8 cellular contexts compared by ENCODE assay signal in the genomic region with DNA sequence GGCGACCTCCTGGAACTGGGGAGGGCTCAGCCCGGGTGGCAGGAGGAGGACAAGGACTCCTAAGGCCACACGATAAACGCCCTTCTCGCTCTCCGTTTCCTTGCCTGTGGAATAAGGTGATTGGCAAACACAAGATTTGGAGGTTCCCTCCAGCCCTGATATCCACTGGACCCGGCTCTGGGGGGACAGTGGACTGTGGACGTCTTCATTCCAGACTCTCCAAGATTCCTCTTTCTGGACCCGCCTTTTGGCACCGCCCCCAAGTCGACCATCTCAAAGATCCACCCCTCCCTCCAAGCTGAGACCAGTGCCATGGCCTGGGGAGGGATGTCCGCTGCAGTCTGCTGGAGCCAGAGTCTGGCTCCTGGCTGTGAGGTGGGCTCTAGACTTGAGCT. TPM values are rescaled to one million over a fixed set of nuclear protein-coding genes. Genes with fewer than 3 reads are reported as not detected.
A peak's percentile ranks its signal among the peaks of the same experiment; 100 is the strongest.
DNase-seq lines count a peak whose midpoint lies in the region; ATAC-seq and TF ChIP-seq lines count a peak whose summit lies in the region.

No MANE protein-coding gene starts in this region.

- H3K27ac ChIP-seq in heart right ventricle (peak overlapping the region in 5 of 10 donors; percentile 44 to 64 (median 56)), rectal smooth muscle tissue (ENCODE audit: low read depth, low read length) (peak overlapping the region; percentile 49)

- H3K36me3 Mint-ChIP-seq in activated naive CD4-positive, alpha-beta T cell treated with anti-CD3 and anti-CD28 coated beads for 36 hours (ENCODE audit: low read depth) = peaks cover 4% of the 10 kb centered on the region
- peaks cover 10% of the 10 kb centered on the region for H3K36me3 Mint-ChIP-seq in activated CD4-positive, alpha-beta memory T cell treated with anti-CD3 and anti-CD28 coated beads, Interleukin-2, amount 10 ng/mL, durations not matched to agents 7 days and 5 days (ENCODE audit: low read depth)

- TF ChIP-seq CTCF in heart right ventricle (IDR thresholded peaks at IDR 0.05) = no peak

- H3K36me3 ChIP-seq in heart right ventricle (peaks cover 0 to 49% (median 2%) of the 10 kb centered on the region in 9 donors), rectal smooth muscle tissue (ENCODE audit: control insufficient read depth, insufficient read depth, low read length) (no peaks in the 10 kb centered on the region)

- H3K9ac ChIP-seq in rectal smooth muscle tissue (ENCODE audit: low read length) = peak overlapping the region; percentile 74

- H3K4me1 ChIP-seq in heart right ventricle (peaks cover 0 to 18% (median 8%) of the 10 kb centered on the region in 9 donors), rectal smooth muscle tissue (ENCODE audit: control insufficient read depth, insufficient read depth, low read length) (peaks cover 2% of the 10 kb centered on the region)

- peak overlapping the region; percentile 79 for H3K4me3 Mint-ChIP-seq in activated naive CD4-positive, alpha-beta T cell treated with anti-CD3 and anti-CD28 coated beads for 36 hours
- H3K4me3 Mint-ChIP-seq in activated CD4-positive, alpha-beta memory T cell treated with anti-CD3 and anti-CD28 coated beads, Interleukin-2, amount 10 ng/mL, durations not matched to agents 7 days and 5 days = peak overlapping the region; percentile 70

- no peak for DNase-seq in activated naive CD4-positive, alpha-beta T cell treated with anti-CD3 and anti-CD28 coated beads for 36 hours
- DNase-seq in activated naive CD4-positive, alpha-beta T cell (lab: John Stamatoyannopoulos, UW) = no peak
- DNase-seq in activated CD4-positive, alpha-beta memory T cell treated with anti-CD3 and anti-CD28 coated beads, Interleukin-2, amount 10 ng/mL, durations not matched to agents 7 days and 5 days = no peak
- DNase-seq in heart right ventricle (peak in 1 of 2 donors; percentile 34), NCI-H1694 treated with DMSO at 0.1 percent for 48 hours (lab: John Stamatoyannopoulos, UW) (no peak)

- 1 to 4% methylated on average over 12 of the region's 12 CpGs for whole genome bisulfite sequencing in heart right ventricle, 2 donors

- H3K27ac Mint-ChIP-seq in activated naive CD4-positive, alpha-beta T cell treated with anti-CD3 and anti-CD28 coated beads for 36 hours = peak overlapping the region; percentile 47
- H3K27ac Mint-ChIP-seq in activated CD4-positive, alpha-beta memory T cell treated with anti-CD3 and anti-CD28 coated beads, Interleukin-2, amount 10 ng/mL, durations not matched to agents 7 days and 5 days = peak overlapping the region; percentile 53

- peaks cover 36% of the 10 kb centered on the region for H3K4me1 Mint-ChIP-seq in activated naive CD4-positive, alpha-beta T cell treated with anti-CD3 and anti-CD28 coated beads for 36 hours (ENCODE audit: low read depth)
- peaks cover 42% of the 10 kb centered on the region for H3K4me1 Mint-ChIP-seq in activated CD4-positive, alpha-beta memory T cell treated with anti-CD3 and anti-CD28 coated beads, Interleukin-2, amount 10 ng/mL, durations not matched to agents 7 days and 5 days

- POLR2A ChIA-PET in activated CD4-positive, alpha-beta memory T cell treated with anti-CD3 and anti-CD28 coated beads, Interleukin-2, amount 10 ng/mL, durations not matched to agents 7 days and 5 days (lab: Charles Lee) = interaction anchor here (1.1 to 3.0 kb wide), 8 partner anchors 21 to 174 kb away, joined by 4 to 22 read pairs (median 4); partner anchors contain the start of genes ZNF282, ZNF398 and ZNF783

- peak; percentile 4 to 35 (median 17) for ATAC-seq in heart right ventricle
- ATAC-seq in HG02588 (IDR thresholded peaks at IDR 0.05; ENCODE audit: unreplicated experiment) = no peak
- no peak for ATAC-seq in GM21447 (IDR thresholded peaks at IDR 0.05; ENCODE audit: unreplicated experiment)

- peak overlapping the region; percentile 52 to 78 (median 70) for H3K4me3 ChIP-seq in heart right ventricle
- peak overlapping the region; percentile 91 for H3K4me3 ChIP-seq in rectal smooth muscle tissue (ENCODE audit: low read length)

- intact Hi-C loops in activated naive CD4-positive, alpha-beta T cell treated with anti-CD3 and anti-CD28 coated beads for 36 hours (cut with micrococcal nuclease) = loop anchor here (1.0 to 10.0 kb wide), 11 partner anchors 12 to 429 kb away; partner anchors contain the start of genes PDIA4, ZNF212, ZNF398 and ZNF783
- intact Hi-C loops in heart right ventricle (cut with DNase I) = no loop called here

- H3K9me3 Mint-ChIP-seq in activated naive CD4-positive, alpha-beta T cell treated with anti-CD3 and anti-CD28 coated beads for 36 hours = no peaks in the 10 kb centered on the region
- no peaks in the 10 kb centered on the region for H3K9me3 Mint-ChIP-seq in activated CD4-positive, alpha-beta memory T cell treated with anti-CD3 and anti-CD28 coated beads, Interleukin-2, amount 10 ng/mL, durations not matched to agents 7 days and 5 days

- H3K27me3 ChIP-seq in heart right ventricle (no peaks in the 10 kb centered on the region), rectal smooth muscle tissue (ENCODE audit: control insufficient read depth, insufficient read depth, low read length) (no peaks in the 10 kb centered on the region)

- H3K27me3 Mint-ChIP-seq in activated naive CD4-positive, alpha-beta T cell treated with anti-CD3 and anti-CD28 coated beads for 36 hours (ENCODE audit: low read depth) = no peaks in the 10 kb centered on the region
- H3K27me3 Mint-ChIP-seq in activated CD4-positive, alpha-beta memory T cell treated with anti-CD3 and anti-CD28 coated beads, Interleukin-2, amount 10 ng/mL, durations not matched to agents 7 days and 5 days = no peaks in the 10 kb centered on the region

- H3K9me3 ChIP-seq in heart right ventricle = no peaks in the 10 kb centered on the region

- CTCF ChIA-PET in activated naive CD4-positive, alpha-beta T cell treated with anti-CD3 and anti-CD28 coated beads for 36 hours (lab: Charles Lee) = interaction anchor here (0.6 to 3.7 kb wide), 11 partner anchors 20 to 337 kb away, joined by 3 to 26 read pairs (median 5); partner anchors contain the start of genes ZNF282, ZNF398 and ZNF783
- CTCF ChIA-PET in activated CD4-positive, alpha-beta memory T cell treated with anti-CD3 and anti-CD28 coated beads, Interleukin-2, amount 10 ng/mL, durations not matched to agents 7 days and 5 days (lab: Charles Lee) = interaction anchor here (1.0 to 4.3 kb wide), 9 partner anchors 10 to 339 kb away, joined by 4 to 48 read pairs (median 7); partner anchors contain the start of genes ZNF212, ZNF282, ZNF398 and ZNF425

RNA-seq across cellular contexts. Expression of gene ZNF783, which starts 23.6 kb away (rescaled TPM):
- 1 to 10 TPM; 6.8 to 7.1 TPM for total RNA-seq in activated naive CD4-positive, alpha-beta T cell treated with anti-CD3 and anti-CD28 coated beads for 36 hours
- 10 to 100 TPM; 14.4 to 15.8 TPM for total RNA-seq in activated CD4-positive, alpha-beta memory T cell treated with anti-CD3 and anti-CD28 coated beads, Interleukin-2, amount 10 ng/mL, durations not matched to agents 7 days and 5 days
- 1 to 10 TPM; 2.6 to 6.0 (median 3.3) TPM for total RNA-seq in heart right ventricle
- polyA plus RNA-seq in heart right ventricle = 1 to 10 TPM; 2.5 to 6.1 TPM

RNA-seq across cellular contexts. Expression of gene ZNF212, which starts 46.1 kb away (rescaled TPM):
- total RNA-seq in activated naive CD4-positive, alpha-beta T cell treated with anti-CD3 and anti-CD28 coated beads for 36 hours = 10 to 100 TPM in 1 of 2 experiments, 1 to 10 TPM in 1; 9.0 to 10.4 TPM
- 10 to 100 TPM; 13.5 to 14.5 TPM for total RNA-seq in activated CD4-positive, alpha-beta memory T cell treated with anti-CD3 and anti-CD28 coated beads, Interleukin-2, amount 10 ng/mL, durations not matched to agents 7 days and 5 days
- total RNA-seq in heart right ventricle = 1 to 10 TPM; 3.7 to 5.9 (median 4.8) TPM
- 1 to 10 TPM; 3.6 to 5.5 TPM for polyA plus RNA-seq in heart right ventricle

Comparison
In these comparisons a context has a peak if more than half of its experiments do, and no peak if none do; other contexts are left out.
1. ATAC-seq: peak in heart right ventricle (8 of 8); none in HG02588 (single experiment) and GM21447 (single experiment).